8 cellular contexts compared by ENCODE assay signal in genomic region chr2:118774458-118775133, GRCh38.
A peak's percentile ranks its signal among the peaks of the same experiment; 100 is the strongest.
DNase-seq lines count a peak whose midpoint lies in the region; ATAC-seq and TF ChIP-seq lines count a peak whose summit lies in the region.

No MANE protein-coding gene starts in this region.

- peak overlapping the region; percentile 4; the same call in 1 of the 2 replicates for H3K4me3 ChIP-seq in GM08714 (ENCODE audit: low read length)
- peak overlapping the region; percentile 39 to 49 for H3K4me3 ChIP-seq in ascending aorta
- H3K4me3 ChIP-seq in iPS-18a (ENCODE audit: low read length), result peak overlapping the region; percentile 60
- peak overlapping the region; percentile 72 to 83 (median 81) for H3K4me3 ChIP-seq in skeletal muscle tissue (ENCODE audit: low read length in 3 of 3)

- H3K36me3 ChIP-seq in ascending aorta, result no peaks in the 10 kb centered on the region
- no peaks in the 10 kb centered on the region for H3K36me3 ChIP-seq in iPS-18a (ENCODE audit: control insufficient read depth, low read depth, low read length)
- H3K36me3 ChIP-seq in skeletal muscle tissue (ENCODE audit: control insufficient read depth in 3 of 3, insufficient read depth in 3 of 3, low read length in 3 of 3), result no peaks in the 10 kb centered on the region

- H3K9me3 ChIP-seq in ascending aorta (no peaks in the 10 kb centered on the region), iPS-18a (ENCODE audit: control insufficient read depth, low read depth, low read length) (no peaks in the 10 kb centered on the region), skeletal muscle tissue (ENCODE audit: control insufficient read depth in 3 of 3, low read length in 3 of 3) (no peaks in the 10 kb centered on the region)

- no peak for TF ChIP-seq CTCF in ascending aorta (IDR thresholded peaks at IDR 0.05)

- H3K27me3 ChIP-seq in ascending aorta (no peaks in the 10 kb centered on the region), iPS-18a (ENCODE audit: control insufficient read depth, insufficient read depth, low read length) (peaks cover 52% of the 10 kb centered on the region), skeletal muscle tissue (ENCODE audit: control insufficient read depth in 3 of 3, insufficient read depth in 3 of 3, low read length in 3 of 3) (peaks cover 0 to 4% (median 0%) of the 10 kb centered on the region in 3 donors)

- intact Hi-C loops in ascending aorta (cut with DNase I), result no loop called here

- H3K4me1 ChIP-seq in ascending aorta (no peaks in the 10 kb centered on the region), iPS-18a (ENCODE audit: control insufficient read depth, low read depth, low read length) (peaks cover 4% of the 10 kb centered on the region), skeletal muscle tissue (ENCODE audit: control insufficient read depth in 3 of 3, insufficient read depth in 3 of 3, low read length in 3 of 3) (peaks cover 0 to 4% (median 3%) of the 10 kb centered on the region in 3 donors)

- no peak overlapping the region for H3K27ac ChIP-seq in ascending aorta
- H3K27ac ChIP-seq in iPS-18a (ENCODE audit: low read length), result no peak overlapping the region
- H3K27ac ChIP-seq in skeletal muscle tissue (ENCODE audit: low read depth, low read length), result no peak overlapping the region

- DNase-seq in NCI-H1048 (lab: John Stamatoyannopoulos, UW) (peak; percentile 1), ascending aorta (ENCODE audit: low spot score in 2 of 2) (peak in 1 of 2 donors; percentile 45), NCI-H187 (lab: John Stamatoyannopoulos, UW) (no peak), SKM-1 treated with dmso at 0.1 percent for 144 hours (lab: John Stamatoyannopoulos, UW; ENCODE audit: unreplicated experiment) (no peak)

- ATAC-seq in GM18502 (IDR thresholded peaks at IDR 0.05; ENCODE audit: poor library complexity, unreplicated experiment), result no peak

- H3K9ac ChIP-seq in iPS-18a (ENCODE audit: low read length), result peak overlapping the region; percentile 26
- H3K9ac ChIP-seq in skeletal muscle tissue (ENCODE audit: low read depth in 1 of 3, low read length in 3 of 3), result peak overlapping the region; percentile 54 to 80 (median 76)

Comparison
In these comparisons a context has a peak if more than half of its experiments do, and no peak if none do; other contexts are left out.
1. H3K4me3 ChIP-seq: peak in every context shown above with its lines; median percentile 81 in skeletal muscle tissue; 60 in iPS-18a; 44 in ascending aorta; 4 in GM08714.